11 cellular contexts compared by ENCODE assay signal in the genomic region with DNA sequence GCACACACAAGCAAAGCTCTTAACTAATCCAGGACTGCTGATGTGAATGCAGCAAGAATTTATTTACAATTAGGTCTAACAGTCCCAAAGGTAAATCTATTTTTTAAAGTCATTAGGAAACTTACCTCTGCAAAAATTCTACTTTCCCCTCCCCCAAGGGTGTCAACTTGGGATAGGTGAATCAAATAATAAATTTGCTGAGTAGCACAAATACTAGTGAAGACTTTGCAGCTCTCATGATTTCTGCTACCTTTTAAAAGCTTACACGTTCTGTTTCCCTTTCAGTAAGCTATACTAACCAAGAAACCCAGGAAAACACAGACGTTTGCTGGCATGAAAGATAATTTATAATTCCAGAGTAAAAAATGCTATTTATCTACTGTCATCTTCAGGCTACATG.
"Had no signal": no experiment of that assay in that cellular context is flagged by ENCODE, and none has a peak within 500 bp of the region (broad histone marks: within the 10 kb centered on the region; RNA-seq: fewer than 3 reads in every experiment).

No MANE protein-coding gene starts in this region.

- H3K4me3 ChIP-seq: GM23248, GM23338, HAP-1 had no signal

- H3K4me2 ChIP-seq: GM23338 had no signal

- ATAC-seq: GM23338, HCT116 had no signal

- H3K27ac ChIP-seq: GM23248 had no signal

- DNase-seq: GM23248, GOT3, H7, H9, HCEC 1CT, HFFc6 had no signal

- H3K36me3 ChIP-seq: HAP-1 had no signal

- FAIRE-seq: H1, H54 had no signal

- H3K9ac ChIP-seq: GM23248 had no signal

- H2AFZ ChIP-seq: GM23248, GM23338 had no signal

- H3K9me3 ChIP-seq: HAP-1 had no signal

- H3K4me1 ChIP-seq: HAP-1 had no signal
